16 cellular contexts compared by ENCODE assay signal in the genomic region with DNA sequence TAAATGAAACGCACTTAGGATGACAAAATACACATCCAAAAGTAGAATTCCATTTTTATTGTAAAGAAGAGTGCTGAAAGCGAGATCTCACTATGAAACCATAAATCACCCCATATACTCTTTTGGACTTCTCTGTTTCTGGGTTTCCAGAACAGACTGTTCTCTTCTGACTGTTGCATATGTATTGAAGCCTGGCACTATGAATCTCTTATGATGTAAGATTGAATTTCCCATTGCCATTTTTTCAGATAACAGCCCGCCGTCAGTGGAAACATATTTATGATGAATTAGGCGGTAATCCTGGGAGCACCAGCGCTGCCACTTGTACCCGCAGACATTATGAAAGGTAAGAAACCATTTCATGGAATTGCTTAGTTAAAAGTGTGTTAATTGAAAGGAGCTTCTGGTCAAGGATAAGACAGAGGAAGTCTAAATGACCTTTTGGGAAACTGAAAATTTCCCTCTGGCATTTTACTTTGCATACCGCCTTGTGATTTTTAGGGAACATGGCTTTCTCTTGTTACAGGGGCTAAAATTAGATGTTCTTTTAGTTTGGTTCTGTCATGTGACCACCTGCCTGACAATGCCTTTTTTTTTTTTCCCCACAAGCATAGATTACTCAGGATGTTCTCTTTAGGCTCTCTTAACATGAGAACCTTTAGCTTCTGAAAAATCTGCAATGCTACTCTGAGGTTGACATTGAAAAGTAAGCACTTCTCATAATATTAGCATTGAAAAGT.
DNase-seq lines count a peak whose midpoint lies in the region; ATAC-seq, FAIRE-seq and TF ChIP-seq lines count a peak whose summit lies in the region.
"Had no signal": no experiment of that assay in that cellular context is flagged by ENCODE, and none has a peak within 500 bp of the region (broad histone marks: within the 10 kb centered on the region; RNA-seq: fewer than 3 reads in every experiment).

No MANE protein-coding gene starts in this region.

- no peaks in the 10 kb centered on the region for H3K27me3 Mint-ChIP-seq in IgD-negative memory B cell
- H3K27me3 Mint-ChIP-seq in activated T-helper 2 cell treated with anti-CD3 and anti-CD28 coated beads, Interferon-gamma antibody, Interleukin-2, Interleukin-4, amounts not matched to agents 10 μg/mL and 5 μg/mL and 100 μg/mL, durations not matched to agents 14 hours and 24 hours and 36 hours (ENCODE audit: low read depth): no peaks in the 10 kb centered on the region

- intact Hi-C loops in activated T-helper 2 cell treated with anti-CD3 and anti-CD28 coated beads, Interferon-gamma antibody, Interleukin-2, Interleukin-4, amounts not matched to agents 10 μg/mL and 5 μg/mL and 100 μg/mL, durations not matched to agents 14 hours and 24 hours and 36 hours (cut with micrococcal nuclease): no loop called here
- intact Hi-C loops in right lobe of liver (cut with DNase I) (no loop called here), kidney (cut with DNase I) (no loop called here), mucosa of descending colon (cut with DNase I, micrococcal nuclease) (no loop called here)

- H3K27ac ChIP-seq in right lobe of liver (no peak overlapping the region), substantia nigra (ENCODE audit: low read depth, low read length, poor library complexity, severe bottlenecking) (peak overlapping the region; percentile 52), kidney (ENCODE audit: low read depth in 2 of 2, low read length in 2 of 2) (peak overlapping the region in 1 of 2 donors; percentile 36)
- H3K27ac ChIP-seq: HL-60 had no signal

- H3K27ac Mint-ChIP-seq in IgD-negative memory B cell: peak overlapping the region in 2 of 3 donors; percentile 57 to 80
- peak overlapping the region; percentile 19 for H3K27ac Mint-ChIP-seq in activated T-helper 2 cell treated with anti-CD3 and anti-CD28 coated beads, Interferon-gamma antibody, Interleukin-2, Interleukin-4, amounts not matched to agents 10 μg/mL and 5 μg/mL and 100 μg/mL, durations not matched to agents 14 hours and 24 hours and 36 hours

- H3K4me3 ChIP-seq in right lobe of liver (no peak overlapping the region), kidney (ENCODE audit: low read length in 2 of 2) (no peak overlapping the region), mucosa of descending colon (no peak overlapping the region)
- H3K4me3 ChIP-seq: lung, MG63 had no signal

- H3K9me3 Mint-ChIP-seq in IgD-negative memory B cell: no peaks in the 10 kb centered on the region
- no peaks in the 10 kb centered on the region for H3K9me3 Mint-ChIP-seq in activated T-helper 2 cell treated with anti-CD3 and anti-CD28 coated beads, Interferon-gamma antibody, Interleukin-2, Interleukin-4, amounts not matched to agents 10 μg/mL and 5 μg/mL and 100 μg/mL, durations not matched to agents 14 hours and 24 hours and 36 hours

- H3K4me1 Mint-ChIP-seq in IgD-negative memory B cell: peaks cover 21 to 26% (median 23%) of the 10 kb centered on the region in 3 donors
- H3K4me1 Mint-ChIP-seq in activated T-helper 2 cell treated with anti-CD3 and anti-CD28 coated beads, Interferon-gamma antibody, Interleukin-2, Interleukin-4, amounts not matched to agents 10 μg/mL and 5 μg/mL and 100 μg/mL, durations not matched to agents 14 hours and 24 hours and 36 hours (ENCODE audit: low read depth): peaks cover 58% of the 10 kb centered on the region

- H3K9me3 ChIP-seq in right lobe of liver: no peaks in the 10 kb centered on the region
- H3K9me3 ChIP-seq in kidney (ENCODE audit: control insufficient read depth in 1 of 2, low read length in 2 of 2): no peaks in the 10 kb centered on the region
- no peaks in the 10 kb centered on the region for H3K9me3 ChIP-seq in mucosa of descending colon
- H3K9me3 ChIP-seq: MG63 had no signal

- peak overlapping the region in 1 of 4 donors; percentile 65 for H3K4me3 Mint-ChIP-seq in IgD-negative memory B cell
- H3K4me3 Mint-ChIP-seq in activated T-helper 2 cell treated with anti-CD3 and anti-CD28 coated beads, Interferon-gamma antibody, Interleukin-2, Interleukin-4, amounts not matched to agents 10 μg/mL and 5 μg/mL and 100 μg/mL, durations not matched to agents 14 hours and 24 hours and 36 hours (ENCODE audit: low read depth): no peak overlapping the region

- H3K36me3 Mint-ChIP-seq in IgD-negative memory B cell: peaks cover 15% of the 10 kb centered on the region
- peaks cover 87% of the 10 kb centered on the region for H3K36me3 Mint-ChIP-seq in activated T-helper 2 cell treated with anti-CD3 and anti-CD28 coated beads, Interferon-gamma antibody, Interleukin-2, Interleukin-4, amounts not matched to agents 10 μg/mL and 5 μg/mL and 100 μg/mL, durations not matched to agents 14 hours and 24 hours and 36 hours (ENCODE audit: low read depth)

- 84% methylated on average over 8 of the region's 8 CpGs for WGBS in right lobe of liver (ENCODE audit: insufficient coverage, low coverage, low lambda C conversion rate, missing lambda C conversion rate)

- H3K4me1 ChIP-seq in right lobe of liver (no peaks in the 10 kb centered on the region), kidney (ENCODE audit: control insufficient read depth in 1 of 2, insufficient read depth in 1 of 2, low read depth in 1 of 2, low read length in 2 of 2) (peaks cover 3 to 4% of the 10 kb centered on the region in 2 donors), mucosa of descending colon (ENCODE audit: low read depth) (no peaks in the 10 kb centered on the region)

- H3K36me3 ChIP-seq in right lobe of liver (peaks cover 0 to 4% (median under 1%) of the 10 kb centered on the region in 4 donors), kidney (ENCODE audit: control insufficient read depth in 1 of 2, insufficient read depth in 2 of 2, low read length in 2 of 2) (peaks cover 26 to 44% of the 10 kb centered on the region in 2 donors), mucosa of descending colon (ENCODE audit: low read depth) (no peaks in the 10 kb centered on the region)

- ATAC-seq in right lobe of liver (peak in 3 of 4 donors; percentile 31 to 47 (median 44)), mucosa of descending colon (no peak)
- ATAC-seq: stimulated activated naive CD8-positive, alpha-beta T cell treated with anti-CD3 and anti-CD28 coated beads, Interleukin-15, Interleukin-2, amounts not matched to agents 100 U/mL and 50 U/mL, for 24 hours had no signal

- no peaks in the 10 kb centered on the region for H3K27me3 ChIP-seq in right lobe of liver
- H3K27me3 ChIP-seq: MG63 had no signal

- no peak for FAIRE-seq in kidney (lab: Jason Lieb, UNC)
- FAIRE-seq: endometrium had no signal

- no peak for TF ChIP-seq POLR2A in right lobe of liver (IDR thresholded peaks at IDR 0.05)

- H3K9ac ChIP-seq in kidney (ENCODE audit: low read length in 2 of 2): no peak overlapping the region

- no peak for TF ChIP-seq CTCF in right lobe of liver (IDR thresholded peaks at IDR 0.05)
- no peak for TF ChIP-seq CTCF in kidney (IDR thresholded peaks at IDR 0.05; ENCODE audit: borderline replicate concordance, extremely low read depth, insufficient read depth)
- no peak for TF ChIP-seq CTCF in mucosa of descending colon (IDR thresholded peaks at IDR 0.05)

- DNase-seq in activated T-helper 2 cell treated with anti-CD3 and anti-CD28 coated beads, Interferon-gamma antibody, Interleukin-2, Interleukin-4, amounts not matched to agents 10 μg/mL and 5 μg/mL and 100 μg/mL, durations not matched to agents 14 hours and 24 hours and 36 hours (ENCODE audit: low spot score): no peak
- DNase-seq in right lobe of liver (no peak), substantia nigra (lab: John Stamatoyannopoulos, UW) (no peak), kidney (no peak), mucosa of descending colon (no peak)
- no peak for DNase-seq in activated CD4-positive, CD25-positive, alpha-beta regulatory T cell (lab: John Stamatoyannopoulos, UW)
- DNase-seq: Calu3; MG63; OCI-M1; posterior cingulate gyrus; stimulated activated CD4-positive, alpha-beta T cell treated with anti-CD3 and anti-CD28 coated beads, Interleukin-2, amount 100 ng/mL, for 48 hours; stimulated activated naive CD8-positive, alpha-beta T cell treated with anti-CD3 and anti-CD28 coated beads, Interleukin-15, Interleukin-2, amounts not matched to agents 100 U/mL and 50 U/mL, for 24 hours had no signal
